18 cellular contexts compared by ENCODE assay signal in genomic region chr20:21517566-21518277, GRCh38. TPM values are rescaled to one million over a fixed set of nuclear protein-coding genes. Genes with fewer than 3 reads are reported as not detected.
DNase-seq lines count a peak whose midpoint lies in the region; ATAC-seq and TF ChIP-seq lines count a peak whose summit lies in the region.
"Had no signal": no experiment of that assay in that cellular context is flagged by ENCODE, and none has a peak within 500 bp of the region (broad histone marks: within the 10 kb centered on the region; RNA-seq: fewer than 3 reads in every experiment).

No MANE protein-coding gene starts in this region.

- H3K27ac Mint-ChIP-seq in IgD-negative memory B cell = peak overlapping the region; percentile 32 to 86 (median 83)

- TF ChIP-seq POLR2A in sigmoid colon (IDR thresholded peaks at IDR 0.05) = no peak

- DNase-seq in left ventricle myocardium inferior = no peak
- no peak for DNase-seq in heart right ventricle
- no peak for DNase-seq in left lobe of liver (ENCODE audit: low spot score)
- DNase-seq in sigmoid colon = no peak
- no peak for DNase-seq in foreskin keratinocyte
- DNase-seq: DND-41, GM23248, MG63, PC-3, substantia nigra had no signal

- H3K27me3 Mint-ChIP-seq in IgD-negative memory B cell = peaks cover 65% of the 10 kb centered on the region

- WGBS in heart right ventricle, 2 donors = 2% methylated on average over 31 to 32 of the region's 32 CpGs
- WGBS in sigmoid colon, 2 donors = 6 to 10% methylated on average over 32 of the region's 32 CpGs

- H3K4me1 ChIP-seq in left ventricle myocardium inferior (peaks cover 66% of the 10 kb centered on the region), heart right ventricle (peaks cover 6 to 61% (median 34%) of the 10 kb centered on the region in 9 donors), sigmoid colon (peaks cover 0 to 56% (median 50%) of the 10 kb centered on the region in 4 donors), foreskin keratinocyte (no peaks in the 10 kb centered on the region)
- H3K4me1 ChIP-seq: BLaER1 had no signal

- no peak overlapping the region for H3K4me3 Mint-ChIP-seq in IgD-negative memory B cell

- no peak for ATAC-seq in heart right ventricle
- ATAC-seq in left lobe of liver = peak; percentile 14
- no peak for ATAC-seq in foreskin keratinocyte
- ATAC-seq in HG02588 (IDR thresholded peaks at IDR 0.05; ENCODE audit: unreplicated experiment) = no peak
- ATAC-seq: PC-3 had no signal

- H3K4me3 ChIP-seq in left ventricle myocardium inferior = peak overlapping the region; percentile 19
- peak overlapping the region in 1 of 10 donors; percentile 5 for H3K4me3 ChIP-seq in heart right ventricle
- no peak overlapping the region for H3K4me3 ChIP-seq in sigmoid colon
- H3K4me3 ChIP-seq: BLaER1, GM23248, lung, MG63, right atrium auricular region had no signal

- H3K4me1 Mint-ChIP-seq in IgD-negative memory B cell = peaks cover 0 to 5% (median 2%) of the 10 kb centered on the region in 3 donors

- H3K9me3 ChIP-seq in left ventricle myocardium inferior (replicated peaks) (no peaks in the 10 kb centered on the region), heart right ventricle (no peaks in the 10 kb centered on the region), sigmoid colon (no peaks in the 10 kb centered on the region)
- H3K9me3 ChIP-seq: MG63, right atrium auricular region had no signal

- no peaks in the 10 kb centered on the region for H3K36me3 ChIP-seq in left ventricle myocardium inferior
- no peaks in the 10 kb centered on the region for H3K36me3 ChIP-seq in heart right ventricle
- H3K36me3 ChIP-seq in sigmoid colon = no peaks in the 10 kb centered on the region
- H3K36me3 ChIP-seq: BLaER1, MG63, right atrium auricular region had no signal

- H3K27me3 ChIP-seq in left ventricle myocardium inferior (ENCODE audit: low read depth) (peaks cover 100% of the 10 kb centered on the region), heart right ventricle (peaks cover 58 to 100% (median 100%) of the 10 kb centered on the region in 7 donors), sigmoid colon (peaks cover 77 to 100% (median 100%) of the 10 kb centered on the region in 3 donors), foreskin keratinocyte (peaks cover 99% of the 10 kb centered on the region)

- intact Hi-C loops in left ventricle myocardium inferior (cut with micrococcal nuclease) (no loop called here), heart right ventricle (cut with DNase I) (loop anchor here in 1 of 10 donors (10.0 kb wide), 1 partner anchor 57 kb away; no protein-coding TSS in a partner anchor), sigmoid colon (cut with DNase I) (no loop called here)

- no peaks in the 10 kb centered on the region for H3K36me3 Mint-ChIP-seq in IgD-negative memory B cell

- TF ChIP-seq EP300 in sigmoid colon (IDR thresholded peaks at IDR 0.05) = no peak

- H3K27ac ChIP-seq in left ventricle myocardium inferior (replicated peaks) (no peak overlapping the region), heart right ventricle (no peak overlapping the region), sigmoid colon (no peak overlapping the region), foreskin keratinocyte (no peak overlapping the region)
- H3K27ac ChIP-seq: BLaER1, GM23248, right atrium auricular region had no signal

- no peak for TF ChIP-seq CTCF in left ventricle myocardium inferior (IDR thresholded peaks at IDR 0.05; ENCODE audit: borderline replicate concordance)
- TF ChIP-seq CTCF in heart right ventricle (IDR thresholded peaks at IDR 0.05) = no peak
- no peak for TF ChIP-seq CTCF in sigmoid colon (IDR thresholded peaks at IDR 0.05)
- TF ChIP-seq CTCF in foreskin keratinocyte (conservative IDR thresholded peaks at IDR 0.05) = no peak

- H3K9me3 Mint-ChIP-seq in IgD-negative memory B cell = no peaks in the 10 kb centered on the region

RNA-seq across cellular contexts. Expression of gene NKX2-2, which starts 3.9 kb away (rescaled TPM):
- total RNA-seq in left ventricle myocardium inferior (not detected), heart right ventricle (not detected), left lobe of liver (not detected), sigmoid colon (not detected), foreskin keratinocyte (not detected in 2 replicates)
- polyA plus RNA-seq in heart right ventricle (not detected), IgD-negative memory B cell (not detected), sigmoid colon (under 1 TPM; 0.23 to 0.60 (median 0.46) TPM), foreskin keratinocyte (not detected in 2 replicates)
- total RNA-seq: fibroblast of villous mesenchyme, GM23248, HT-29, lung, PC-3, right atrium auricular region had no signal
- polyA plus RNA-seq: GM23248, lung, neural cell had no signal
